Comparison of ENCODE assay signal across 16 cellular contexts in the genomic region with DNA sequence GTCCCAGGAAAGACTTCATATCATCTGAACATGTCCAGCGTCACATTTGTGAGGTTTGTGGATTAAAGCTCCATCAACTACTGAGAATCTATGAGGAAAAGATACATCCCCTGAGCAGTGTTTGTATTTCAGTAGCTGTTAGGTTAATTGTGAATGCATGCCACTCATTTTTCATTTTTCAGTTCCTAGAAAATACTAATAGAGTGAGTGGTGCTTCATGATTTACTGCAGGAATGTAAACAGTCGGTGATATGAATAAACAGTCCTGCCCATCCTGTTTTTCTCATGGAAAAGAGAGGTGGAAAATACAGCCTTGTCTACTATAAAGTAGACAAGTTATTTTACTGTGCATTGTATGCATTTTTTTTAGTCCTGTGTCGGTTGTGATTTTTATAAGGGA.
DNase-seq lines count a peak whose midpoint lies in the region; ATAC-seq and TF ChIP-seq lines count a peak whose summit lies in the region.
"Had no signal": no experiment of that assay in that cellular context is flagged by ENCODE, and none has a peak within 500 bp of the region (broad histone marks: within the 10 kb centered on the region; RNA-seq: fewer than 3 reads in every experiment).

No MANE protein-coding gene starts in this region.

- H2BK120ac ChIP-seq in H9 (ENCODE audit: low read depth, low read length, poor library complexity, severe bottlenecking) = no peak overlapping the region

- H3K14ac ChIP-seq in H9 (ENCODE audit: insufficient read depth, low read length) = no peak overlapping the region

- H3K27ac ChIP-seq in H9 (ENCODE audit: insufficient read length, low read depth, low read length) = no peak overlapping the region
- H3K27ac ChIP-seq in GM23338 (ENCODE audit: low read depth) = no peak overlapping the region
- H3K27ac ChIP-seq: BLaER1 treated with 17β-estradiol and CSF1 and Interleukin-3, amounts not matched to agents 10 nM and 100 nM; Peyer's patch had no signal

- H3K27ac Mint-ChIP-seq in HFFc6 (peak overlapping the region; percentile 20), nephron (peak overlapping the region in 2 of 3 experiments; percentile 65 to 72), H9 (no peak overlapping the region), GM23338 (no peak overlapping the region)

- TF ChIP-seq CTCF in HFFc6 (IDR thresholded peaks at IDR 0.05) = no peak
- no peak for TF ChIP-seq CTCF in nephron (IDR thresholded peaks at IDR 0.05; ENCODE audit: unreplicated experiment in 3 of 3)
- no peak for TF ChIP-seq CTCF in H9 (conservative IDR thresholded peaks at IDR 0.05)
- no peak for TF ChIP-seq CTCF in GM23338 (conservative IDR thresholded peaks at IDR 0.05; ENCODE audit: low read depth in 2 of 2)

- no peak overlapping the region for H4K8ac ChIP-seq in H9 (replicated peaks; ENCODE audit: insufficient read length, low read depth, low read length)

- H2AFZ ChIP-seq in H9 (ENCODE audit: low read length) (no peak overlapping the region), GM23338 (no peak overlapping the region)

- no peak overlapping the region for H3K9ac ChIP-seq in H9 (ENCODE audit: extremely low read depth, insufficient read length, low read length)
- H3K9ac ChIP-seq: BLaER1 treated with 17β-estradiol and CSF1 and Interleukin-3, amounts not matched to agents 10 nM and 100 nM had no signal

- H3K9me3 ChIP-seq in H9 (ENCODE audit: control insufficient read depth, low read depth, low read length) = no peaks in the 10 kb centered on the region
- H3K9me3 ChIP-seq: BLaER1 treated with 17β-estradiol and CSF1 and Interleukin-3, amounts not matched to agents 10 nM and 100 nM had no signal

- H3K9me3 Mint-ChIP-seq in HFFc6 (no peaks in the 10 kb centered on the region; the same call in 1 of the 2 replicates), nephron (peaks cover 2% of the 10 kb centered on the region), H9 (no peaks in the 10 kb centered on the region), GM23338 (no peaks in the 10 kb centered on the region)

- H3K4me1 Mint-ChIP-seq in HFFc6 (ENCODE audit: low read depth) (peaks cover 84% of the 10 kb centered on the region), nephron (peaks cover 10% of the 10 kb centered on the region), H9 (peaks cover 2% of the 10 kb centered on the region in 2 experiments; a peak in 1 of 4 replicates), GM23338 (peaks cover 4% of the 10 kb centered on the region)

- no CpG with 5 or more reads among the region's 3 CpGs for WGBS in H9 (ENCODE audit: extremely low coverage, insufficient read length, low lambda C conversion rate)

- H4K20me1 ChIP-seq in H9 (ENCODE audit: control insufficient read depth, insufficient read depth, insufficient read length) (no peaks in the 10 kb centered on the region), GM23338 (replicated peaks; ENCODE audit: insufficient read depth) (no peaks in the 10 kb centered on the region)
- H4K20me1 ChIP-seq: BLaER1 treated with 17β-estradiol and CSF1 and Interleukin-3, amounts not matched to agents 10 nM and 100 nM had no signal

- H3K36me3 Mint-ChIP-seq in HFFc6 (ENCODE audit: low read depth) (peaks cover 10% of the 10 kb centered on the region; the same call in 1 of the 2 replicates), nephron (ENCODE audit: low read depth) (peaks cover 6% of the 10 kb centered on the region), H9 (ENCODE audit: insufficient read depth in 1 of 3, low read depth in 3 of 3) (no peaks in the 10 kb centered on the region), GM23338 (ENCODE audit: low read depth) (no peaks in the 10 kb centered on the region)

- no peak overlapping the region for H3K56ac ChIP-seq in H9 (ENCODE audit: insufficient read length, low read depth, low read length)

- ATAC-seq in GM23338 = no peak

- no peaks in the 10 kb centered on the region for H3K79me1 ChIP-seq in H9 (ENCODE audit: insufficient read depth, low read depth, low read length, poor library complexity, severe bottlenecking)

- H3K36me3 ChIP-seq in GM23338 (ENCODE audit: insufficient read depth) = no peaks in the 10 kb centered on the region
- H3K36me3 ChIP-seq: BLaER1 treated with 17β-estradiol and CSF1 and Interleukin-3, amounts not matched to agents 10 nM and 100 nM; Peyer's patch had no signal

- H2BK12ac ChIP-seq in H9 (ENCODE audit: insufficient read length, low read depth, low read length) = no peak overlapping the region

- H4K5ac ChIP-seq in H9 (ENCODE audit: insufficient read length, low read depth, low read length) = no peak overlapping the region

- H3K4me3 Mint-ChIP-seq in HFFc6 (peak overlapping the region; percentile 44), nephron (no peak overlapping the region), H9 (no peak overlapping the region), GM23338 (no peak overlapping the region)

- H3K27me3 ChIP-seq in H9 (ENCODE audit: insufficient read depth, low read length) (no peaks in the 10 kb centered on the region), GM23338 (ENCODE audit: insufficient read depth) (no peaks in the 10 kb centered on the region)
- H3K27me3 ChIP-seq: BLaER1 treated with 17β-estradiol and CSF1 and Interleukin-3, amounts not matched to agents 10 nM and 100 nM; Peyer's patch had no signal

- H3K27me3 Mint-ChIP-seq in HFFc6 (ENCODE audit: insufficient read depth) (no peaks in the 10 kb centered on the region), nephron (ENCODE audit: low read depth) (no peaks in the 10 kb centered on the region), H9 (ENCODE audit: low read depth) (no peaks in the 10 kb centered on the region), GM23338 (ENCODE audit: insufficient read depth, low read depth, poor library complexity) (no peaks in the 10 kb centered on the region)

- H3K4me2 ChIP-seq in H9 (ENCODE audit: insufficient read depth, insufficient read length, low read length) = no peak overlapping the region
- H3K4me2 ChIP-seq in GM23338 = no peak overlapping the region
- H3K4me2 ChIP-seq: BLaER1 treated with 17β-estradiol and CSF1 and Interleukin-3, amounts not matched to agents 10 nM and 100 nM had no signal

- no peak overlapping the region for H2BK20ac ChIP-seq in H9 (ENCODE audit: low read depth, low read length, poor library complexity, severe bottlenecking)

- H2AK5ac ChIP-seq in H9 (ENCODE audit: insufficient read length, low read length) = no peak overlapping the region

- H3K4me1 ChIP-seq in H9 (ENCODE audit: insufficient read depth, low read length) (no peaks in the 10 kb centered on the region), GM23338 (ENCODE audit: insufficient read depth) (no peaks in the 10 kb centered on the region; the same call in 1 of the 2 replicates)
- H3K4me1 ChIP-seq: BLaER1 treated with 17β-estradiol and CSF1 and Interleukin-3, amounts not matched to agents 10 nM and 100 nM; Peyer's patch had no signal

- no peaks in the 10 kb centered on the region for H3K79me2 ChIP-seq in H9 (ENCODE audit: insufficient read depth, low read length)
- no peaks in the 10 kb centered on the region for H3K79me2 ChIP-seq in GM23338 (replicated peaks; ENCODE audit: insufficient read depth)

- no peaks in the 10 kb centered on the region for H3K23me2 ChIP-seq in H9 (ENCODE audit: insufficient read length, low read depth, low read length, poor library complexity, severe bottlenecking)

- H3K9me2 ChIP-seq in GM23338 (ENCODE audit: insufficient read depth) = no peaks in the 10 kb centered on the region

- H2BK5ac ChIP-seq in H9 (ENCODE audit: insufficient read length, low read length) = no peak overlapping the region

- H3K18ac ChIP-seq in H9 (ENCODE audit: insufficient read length, low read depth, low read length) = no peak overlapping the region

- no peaks in the 10 kb centered on the region for H3F3A ChIP-seq in GM23338 (replicated peaks; ENCODE audit: low read depth)

- H3K4ac ChIP-seq in H9 (ENCODE audit: low read depth, low read length) = no peak overlapping the region

- peak; percentile 11 for DNase-seq in AG20443 (ENCODE audit: low spot score)
- DNase-seq in HFFc6 = peak; percentile 43
- DNase-seq in amniotic epithelial cell (ENCODE audit: low read depth) = peak; percentile 73
- no peak for DNase-seq in activated CD4-positive, alpha-beta T cell treated with anti-CD3 and anti-CD28 coated beads, Interleukin-2, amount 50 U/mL, for 48 hours
- no peak for DNase-seq in Ammon's horn (ENCODE audit: low spot score)
- DNase-seq in H9 = no peak
- no peak for DNase-seq in GM23338 (ENCODE audit: low spot score)
- DNase-seq: DMS 273 treated with DMSO at 0.1 percent for 48 hours, KBM-7, NCI-H1092, NCI-H345, NCI-H774, Peyer's patch, SHP77 treated with DMSO at 0.1 percent for 48 hours had no signal

- no peak overlapping the region for H3T11ph ChIP-seq in H9 (ENCODE audit: low read length)

- no peak overlapping the region for H2BK15ac ChIP-seq in H9 (ENCODE audit: low read depth, low read length)

- no peak overlapping the region for H4K91ac ChIP-seq in H9 (ENCODE audit: insufficient read length, low read depth, low read length)

- no peak overlapping the region for H3K4me3 ChIP-seq in GM23338
- H3K4me3 ChIP-seq: BLaER1 treated with 17β-estradiol and CSF1 and Interleukin-3, amounts not matched to agents 10 nM and 100 nM; Peyer's patch had no signal

- no peak overlapping the region for H3K23ac ChIP-seq in H9 (ENCODE audit: insufficient read length, low read depth, low read length)

TF ChIP-seq in GM23338, 12 proteins besides CTCF, POLR2A, EP300 and RAD21 (continues in another document):
- TF ChIP-seq ZNF331 (CRISPR knock-in tag; IDR thresholded peaks at IDR 0.05; ENCODE audit: low read depth) = no peak
- no peak for TF ChIP-seq CREB1 (CRISPR knock-in tag; IDR thresholded peaks at IDR 0.05; ENCODE audit: low read depth)
- TF ChIP-seq, protein P1, sequence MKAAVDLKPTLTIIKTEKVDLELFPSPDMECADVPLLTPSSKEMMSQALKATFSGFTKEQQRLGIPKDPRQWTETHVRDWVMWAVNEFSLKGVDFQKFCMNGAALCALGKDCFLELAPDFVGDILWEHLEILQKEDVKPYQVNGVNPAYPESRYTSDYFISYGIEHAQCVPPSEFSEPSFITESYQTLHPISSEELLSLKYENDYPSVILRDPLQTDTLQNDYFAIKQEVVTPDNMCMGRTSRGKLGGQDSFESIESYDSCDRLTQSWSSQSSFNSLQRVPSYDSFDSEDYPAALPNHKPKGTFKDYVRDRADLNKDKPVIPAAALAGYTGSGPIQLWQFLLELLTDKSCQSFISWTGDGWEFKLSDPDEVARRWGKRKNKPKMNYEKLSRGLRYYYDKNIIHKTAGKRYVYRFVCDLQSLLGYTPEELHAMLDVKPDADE (IDR thresholded peaks at IDR 0.05) = no peak
- no peak for TF ChIP-seq NANOG (IDR thresholded peaks at IDR 0.05; ENCODE audit: borderline replicate concordance)
- TF ChIP-seq ZNF114 (CRISPR knock-in tag; IDR thresholded peaks at IDR 0.05) = no peak
- no peak for TF ChIP-seq STAT1 (IDR thresholded peaks at IDR 0.05; ENCODE audit: unreplicated experiment)

Comparison
In these comparisons a context has a peak if more than half of its experiments do, and no peak if none do; other contexts are left out.
1. DNase-seq: peak in AG20443 (single experiment), HFFc6 (single experiment) and amniotic epithelial cell (single experiment); none in activated CD4-positive, alpha-beta T cell treated with anti-CD3 and anti-CD28 coated beads, Interleukin-2, amount 50 U/mL, for 48 hours (0 of 2), Ammon's horn (single experiment), H9 (single experiment) and GM23338 (single experiment).
2. H3K27ac Mint-ChIP-seq: peak in HFFc6 (single experiment) and nephron (2 of 3); none in H9 (0 of 3) and GM23338 (single experiment).